In the genomic region with DNA sequence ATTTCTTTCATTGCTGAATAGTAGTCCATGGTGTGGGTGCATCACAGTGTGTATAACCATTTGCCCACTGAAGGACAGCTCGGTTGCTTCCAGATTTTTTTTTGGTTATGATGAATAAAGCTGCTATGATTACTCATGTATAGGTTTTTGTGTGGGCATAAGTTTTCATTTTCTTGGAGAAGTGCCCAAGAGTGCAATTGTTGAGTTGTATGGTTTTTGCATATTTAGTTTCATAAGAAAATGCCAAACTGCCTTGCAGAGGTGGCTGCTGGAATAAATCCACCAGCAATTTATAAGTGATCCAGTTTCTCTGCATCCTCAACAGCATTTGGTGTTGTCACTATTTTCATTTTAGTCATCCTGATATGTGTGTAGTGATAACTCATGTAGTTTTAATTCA, we compare ENCODE assay signal across 24 cellular contexts. TPM values are rescaled to one million over a fixed set of nuclear protein-coding genes. Genes with fewer than 3 reads are reported as not detected.
"Had no signal": no experiment of that assay in that cellular context is flagged by ENCODE, and none has a peak within 500 bp of the region (broad histone marks: within the 10 kb centered on the region; RNA-seq: fewer than 3 reads in every experiment).

No MANE protein-coding gene starts in this region.

- H3K4me2 ChIP-seq: PC-9 had no signal

- H3K9me3 Mint-ChIP-seq: activated CD4-positive, alpha-beta memory T cell treated with anti-CD3 and anti-CD28 coated beads, Interleukin-2, amount 10 ng/mL, durations not matched to agents 7 days and 5 days; activated naive CD4-positive, alpha-beta T cell treated with anti-CD3 and anti-CD28 coated beads, Interleukin-2, amount 10 ng/mL, durations not matched to agents 7 days and 5 days; activated naive CD8-positive, alpha-beta T cell treated with anti-CD3 and anti-CD28 coated beads for 36 hours; activated T-helper 2 cell treated with anti-CD3 and anti-CD28 coated beads, Interferon-gamma antibody, Interleukin-2, Interleukin-4, amounts not matched to agents 10 μg/mL and 5 μg/mL and 100 μg/mL, durations not matched to agents 14 hours and 24 hours and 36 hours; central memory CD8-positive, alpha-beta T cell; T-cell had no signal

- H3K4me3 Mint-ChIP-seq: activated CD4-positive, alpha-beta memory T cell treated with anti-CD3 and anti-CD28 coated beads, Interleukin-2, amount 10 ng/mL, durations not matched to agents 7 days and 5 days; activated naive CD4-positive, alpha-beta T cell treated with anti-CD3 and anti-CD28 coated beads, Interleukin-2, amount 10 ng/mL, durations not matched to agents 7 days and 5 days; activated naive CD8-positive, alpha-beta T cell treated with anti-CD3 and anti-CD28 coated beads for 36 hours; central memory CD8-positive, alpha-beta T cell; T-cell had no signal

- H3K9me3 ChIP-seq: adrenal gland, MG63 had no signal

- ATAC-seq: T-cell had no signal

- H3K4me3 ChIP-seq: adrenal gland, MG63, PC-9 had no signal

- H3K27me3 ChIP-seq: adrenal gland had no signal

- DNase-seq: activated CD4-positive, alpha-beta memory T cell treated with anti-CD3 and anti-CD28 coated beads, Interleukin-2, amount 10 ng/mL, durations not matched to agents 7 days and 5 days; activated CD4-positive, alpha-beta T cell treated with anti-CD3 and anti-CD28 coated beads, Interleukin-2, amount 50 U/mL, for 1 hour; activated CD4-positive, CD25-positive, alpha-beta regulatory T cell; activated gamma-delta T cell treated with Interleukin-2 at 50 U/mL for 16 hours; activated naive CD4-positive, alpha-beta T cell treated with anti-CD3 and anti-CD28 coated beads, Interleukin-2, amount 10 ng/mL, durations not matched to agents 7 days and 5 days; activated naive CD8-positive, alpha-beta T cell treated with anti-CD3 and anti-CD28 coated beads for 36 hours; activated T-cell treated with anti-CD3 and anti-CD28 coated beads for 4 hours; activated T-cell treated with anti-CD3 and anti-CD28 coated beads, Interleukin-2, amount 50 U/mL, for 48 hours; adrenal gland; IMR-90; KG1; MG63; MV-4-11; NCI-H1092 treated with DMSO at 0.1 percent for 48 hours; NCI-H1417 treated with DMSO at 0.1 percent for 48 hours; NCI-H1694; NCI-H2029 treated with DMSO at 0.1 percent for 48 hours; NCI-H510A treated with DMSO at 0.1 percent for 48 hours; PC-9; SIG-M5; T-cell had no signal

- H3K4me1 ChIP-seq: adrenal gland had no signal

- H3K27ac ChIP-seq: adrenal gland, PC-9, VCaP had no signal

- H3K4me1 Mint-ChIP-seq: activated CD4-positive, alpha-beta memory T cell treated with anti-CD3 and anti-CD28 coated beads, Interleukin-2, amount 10 ng/mL, durations not matched to agents 7 days and 5 days; activated naive CD4-positive, alpha-beta T cell treated with anti-CD3 and anti-CD28 coated beads, Interleukin-2, amount 10 ng/mL, durations not matched to agents 7 days and 5 days; activated naive CD8-positive, alpha-beta T cell treated with anti-CD3 and anti-CD28 coated beads for 36 hours; central memory CD8-positive, alpha-beta T cell had no signal

- H2AFZ ChIP-seq: PC-9 had no signal

- H3K36me3 Mint-ChIP-seq: activated naive CD4-positive, alpha-beta T cell treated with anti-CD3 and anti-CD28 coated beads, Interleukin-2, amount 10 ng/mL, durations not matched to agents 7 days and 5 days; activated naive CD8-positive, alpha-beta T cell treated with anti-CD3 and anti-CD28 coated beads for 36 hours; T-cell had no signal

- H3K36me3 ChIP-seq: adrenal gland, MG63 had no signal

- H3K27ac Mint-ChIP-seq: activated CD4-positive, alpha-beta memory T cell treated with anti-CD3 and anti-CD28 coated beads, Interleukin-2, amount 10 ng/mL, durations not matched to agents 7 days and 5 days; activated naive CD4-positive, alpha-beta T cell treated with anti-CD3 and anti-CD28 coated beads, Interleukin-2, amount 10 ng/mL, durations not matched to agents 7 days and 5 days; activated naive CD8-positive, alpha-beta T cell treated with anti-CD3 and anti-CD28 coated beads for 36 hours; activated T-helper 2 cell treated with anti-CD3 and anti-CD28 coated beads, Interferon-gamma antibody, Interleukin-2, Interleukin-4, amounts not matched to agents 10 μg/mL and 5 μg/mL and 100 μg/mL, durations not matched to agents 14 hours and 24 hours and 36 hours; T-cell had no signal

RNA-seq across cellular contexts. Expression of gene SPESP1, which starts 8.4 kb away (rescaled TPM):
- total RNA-seq: PC-9 had no signal
